In genomic region chr6:44974511-44974910, GRCh38 we compare ENCODE assay signal across 22 cellular contexts.
"Had no signal": no experiment of that assay in that cellular context is flagged by ENCODE, and none has a peak within 500 bp of the region (broad histone marks: within the 10 kb centered on the region; RNA-seq: fewer than 3 reads in every experiment).

No MANE protein-coding gene starts in this region.

- FAIRE-seq: frontal cortex had no signal

- H3K27ac ChIP-seq: ascending aorta, colonic mucosa, dorsolateral prefrontal cortex, esophagus muscularis mucosa, sigmoid colon, SK-N-MC, tibial artery had no signal

- H3K4me1 ChIP-seq: colonic mucosa, sigmoid colon had no signal

- DNase-seq: activated CD4-positive, alpha-beta T cell treated with anti-CD3 and anti-CD28 coated beads, Interleukin-2, amount 10 ng/mL, durations not matched to agents 7 days and 5 days; activated naive CD4-positive, alpha-beta T cell treated with Interleukin-2 at 50 U/mL for 16 hours; activated T-cell treated with anti-CD3 and anti-CD28 coated beads, Interleukin-2, amount 50 U/mL, for 1 hour; colonic mucosa; dorsolateral prefrontal cortex; effector memory CD8-positive, alpha-beta T cell; glutamatergic neuron; hypothalamus; mesenchymal stem cell; occipital lobe; posterior cingulate gyrus; sigmoid colon; stimulated activated CD4-positive, alpha-beta T cell treated with anti-CD3 and anti-CD28 coated beads, Interleukin-2, amount 100 ng/mL, for 48 hours; stimulated activated naive CD4-positive, alpha-beta T cell treated with Interleukin-2 at 50 U/mL for 16 hours; substantia nigra; tibial artery had no signal

- H3K27me3 ChIP-seq: ascending aorta, colonic mucosa, dorsolateral prefrontal cortex, esophagus muscularis mucosa, sigmoid colon, tibial artery had no signal

- H3K36me3 ChIP-seq: ascending aorta, colonic mucosa, esophagus muscularis mucosa, sigmoid colon, tibial artery had no signal

- H3K27me3 Mint-ChIP-seq: activated CD4-positive, alpha-beta T cell treated with anti-CD3 and anti-CD28 coated beads, Interleukin-2, amount 10 ng/mL, durations not matched to agents 7 days and 5 days; effector memory CD8-positive, alpha-beta T cell had no signal

- ATAC-seq: activated CD4-positive, CD25-positive, alpha-beta regulatory T cell treated with anti-CD3 and anti-CD28 coated beads, Interleukin-2, amount 50 U/mL, for 24 hours; effector memory CD8-positive, alpha-beta T cell had no signal

- H3K4me3 Mint-ChIP-seq: activated CD4-positive, alpha-beta T cell treated with anti-CD3 and anti-CD28 coated beads, Interleukin-2, amount 10 ng/mL, durations not matched to agents 7 days and 5 days; effector memory CD8-positive, alpha-beta T cell; neural crest cell had no signal

- H3K4me3 ChIP-seq: ascending aorta, colonic mucosa, dorsolateral prefrontal cortex, esophagus muscularis mucosa, sigmoid colon, SK-N-MC, tibial artery had no signal

- H3K9me3 ChIP-seq: ascending aorta, colonic mucosa, esophagus muscularis mucosa, sigmoid colon, tibial artery had no signal
